In genomic region chr17:36747861-36748260, GRCh38 we compare ENCODE assay signal across 31 cellular contexts.
DNase-seq lines count a peak whose midpoint lies in the region; TF ChIP-seq lines count a peak whose summit lies in the region.
"Had no signal": no experiment of that assay in that cellular context is flagged by ENCODE, and none has a peak within 500 bp of the region (broad histone marks: within the 10 kb centered on the region; RNA-seq: fewer than 3 reads in every experiment).

No MANE protein-coding gene starts in this region.

- no peak overlapping the region for H3K4me3 Mint-ChIP-seq in chondrocyte (ENCODE audit: unreplicated experiment)
- H3K4me3 Mint-ChIP-seq: B cell; CD14-positive monocyte; CD4-positive, alpha-beta memory T cell; CD4-positive, alpha-beta T cell; CD4-positive, CD25-positive, alpha-beta regulatory T cell; CD8-positive, alpha-beta memory T cell; CD8-positive, alpha-beta T cell had no signal

- no peak overlapping the region for H2AFZ ChIP-seq in neuronal stem cell (ENCODE audit: low read length)

- TF ChIP-seq CTCF in spleen (IDR thresholded peaks at IDR 0.05 in 8 of 11, conservative IDR thresholded peaks at IDR 0.05 in 3 of 11) (no peak), chondrocyte (IDR thresholded peaks at IDR 0.05) (no peak)

- H3K36me3 ChIP-seq in neuronal stem cell (replicated peaks in 1 of 2; ENCODE audit: control insufficient read depth in 2 of 2, insufficient read depth in 2 of 2, low read length in 2 of 2) (peaks cover 0 to 3% of the 10 kb centered on the region in 2 donors), spleen (no peaks in the 10 kb centered on the region)
- H3K36me3 ChIP-seq: BE2C; BLaER1; BLaER1 treated with 17β-estradiol and CSF1 and Interleukin-3, amounts not matched to agents 10 nM and 100 nM had no signal

- H4K8ac ChIP-seq in neuronal stem cell (ENCODE audit: low read depth, low read length) = no peak overlapping the region

- peaks cover under 1 to 3% of the 10 kb centered on the region in 2 donors for H3K4me1 ChIP-seq in neuronal stem cell (ENCODE audit: control insufficient read depth in 2 of 2, insufficient read depth in 1 of 2, low read depth in 1 of 2, low read length in 2 of 2)
- no peaks in the 10 kb centered on the region for H3K4me1 ChIP-seq in spleen
- H3K4me1 ChIP-seq: A549; BLaER1; BLaER1 treated with 17β-estradiol and CSF1 and Interleukin-3, amounts not matched to agents 10 nM and 100 nM; Caco-2 had no signal

- H3K27ac Mint-ChIP-seq in chondrocyte (ENCODE audit: unreplicated experiment) = no peak overlapping the region
- H3K27ac Mint-ChIP-seq: B cell; CD14-positive monocyte; CD4-positive, alpha-beta memory T cell; CD4-positive, alpha-beta T cell; CD4-positive, CD25-positive, alpha-beta regulatory T cell; CD8-positive, alpha-beta T cell had no signal

- H3K9me3 ChIP-seq in neuronal stem cell (replicated peaks in 1 of 2; ENCODE audit: control insufficient read depth in 2 of 2, insufficient read depth in 1 of 2, low read depth in 1 of 2, low read length in 2 of 2) (peaks cover 1 to 5% of the 10 kb centered on the region in 2 donors), spleen (peaks cover 0 to 5% (median 0%) of the 10 kb centered on the region in 8 donors)
- H3K9me3 ChIP-seq: A549; BE2C; BLaER1; BLaER1 treated with 17β-estradiol and CSF1 and Interleukin-3, amounts not matched to agents 10 nM and 100 nM; Caco-2 had no signal

- H3K14ac ChIP-seq in neuronal stem cell (ENCODE audit: low read length) = no peak overlapping the region

- H3K79me1 ChIP-seq in neuronal stem cell (ENCODE audit: low read depth, low read length) = no peaks in the 10 kb centered on the region

- H3K4ac ChIP-seq in neuronal stem cell (ENCODE audit: low read length) = no peak overlapping the region

- peaks cover 63% of the 10 kb centered on the region for H3K27me3 Mint-ChIP-seq in chondrocyte (ENCODE audit: low read depth)
- H3K27me3 Mint-ChIP-seq: CD4-positive, alpha-beta memory T cell had no signal

- H3K9me3 Mint-ChIP-seq in chondrocyte (ENCODE audit: low read depth) = peaks cover 11% of the 10 kb centered on the region
- H3K9me3 Mint-ChIP-seq: CD4-positive, alpha-beta T cell had no signal

- H2AK5ac ChIP-seq in neuronal stem cell (ENCODE audit: low read depth, low read length) = peak overlapping the region; percentile 60

- no peak overlapping the region for H2BK12ac ChIP-seq in neuronal stem cell (ENCODE audit: low read length)

- H3K18ac ChIP-seq in neuronal stem cell (ENCODE audit: low read length) = peak overlapping the region; percentile 49

- H3K9ac ChIP-seq in neuronal stem cell (ENCODE audit: low read depth, low read length, poor library complexity) = no peak overlapping the region
- H3K9ac ChIP-seq: BLaER1; BLaER1 treated with 17β-estradiol and CSF1 and Interleukin-3, amounts not matched to agents 10 nM and 100 nM had no signal

- no peaks in the 10 kb centered on the region for H3K4me1 Mint-ChIP-seq in chondrocyte (ENCODE audit: low read depth)
- H3K4me1 Mint-ChIP-seq: B cell; CD14-positive monocyte; CD4-positive, CD25-positive, alpha-beta regulatory T cell; CD8-positive, alpha-beta memory T cell had no signal

- no peak overlapping the region for H3K27ac ChIP-seq in neuronal stem cell (replicated peaks; ENCODE audit: low read length)
- H3K27ac ChIP-seq in spleen = no peak overlapping the region
- H3K27ac ChIP-seq: 22Rv1; A549; BLaER1; BLaER1 treated with 17β-estradiol and CSF1 and Interleukin-3, amounts not matched to agents 10 nM and 100 nM; C4-2B had no signal

- no peak for TF ChIP-seq POLR2A in spleen (IDR thresholded peaks at IDR 0.05)

- no peak overlapping the region for H2BK120ac ChIP-seq in neuronal stem cell (ENCODE audit: low read depth, low read length)

- H3K4me3 ChIP-seq in neuronal stem cell (ENCODE audit: low read length in 2 of 2) = no peak overlapping the region
- no peak overlapping the region for H3K4me3 ChIP-seq in spleen
- H3K4me3 ChIP-seq: A549; BLaER1; BLaER1 treated with 17β-estradiol and CSF1 and Interleukin-3, amounts not matched to agents 10 nM and 100 nM had no signal

- H4K91ac ChIP-seq in neuronal stem cell (ENCODE audit: low read depth, low read length, poor library complexity) = no peak overlapping the region

- H3K23ac ChIP-seq in neuronal stem cell (ENCODE audit: low read depth, low read length, poor library complexity) = no peak overlapping the region

- H3K27me3 ChIP-seq in neuronal stem cell (ENCODE audit: control insufficient read depth in 3 of 3, insufficient read depth in 3 of 3, low read depth in 1 of 3, low read length in 3 of 3) = peaks cover 0 to 20% (median 2%) of the 10 kb centered on the region in 3 experiments
- peaks cover 0 to 24% (median 0%) of the 10 kb centered on the region in 7 donors for H3K27me3 ChIP-seq in spleen (replicated peaks in 1 of 7)
- H3K27me3 ChIP-seq: BE2C; BLaER1; BLaER1 treated with 17β-estradiol and CSF1 and Interleukin-3, amounts not matched to agents 10 nM and 100 nM had no signal

- H2BK5ac ChIP-seq in neuronal stem cell (ENCODE audit: low read length) = no peak overlapping the region

- intact Hi-C loops in spleen (cut with DNase I; ENCODE audit: low total_unique reads) = no loop called here

- no CpG with 5 or more reads among the region's 12 CpGs for WGBS in neuronal stem cell (ENCODE audit: extremely low coverage in 2 of 2, insufficient read length in 2 of 2, insufficient replicate concordance in 1 of 2), 2 donors
- WGBS in spleen, 5 donors = 88 to 95% (median 92%) methylated on average over 9 to 12 of the region's 12 CpGs

- DNase-seq in neuronal stem cell (ENCODE audit: low spot score) (no peak), spleen (peak; percentile 56), chondrocyte (ENCODE audit: low spot score) (no peak), NCI-H1417 treated with DMSO at 0.1 percent for 48 hours (lab: John Stamatoyannopoulos, UW) (no peak)
- DNase-seq: 8988T; ACHN; AML-193; BE2C; C1 segment of cervical spinal cord; Caco-2; Calu3; CD4-positive, alpha-beta memory T cell; CD4-positive, alpha-beta T cell; CD4-positive, CD25-positive, alpha-beta regulatory T cell; CD8-positive, alpha-beta memory T cell; CD8-positive, alpha-beta T cell; COR-L47; DMS 273 treated with DMSO at 0.1 percent for 48 hours; DMS153; DMS53; DMS79; DMS79 treated with DMSO at 0.1 percent for 48 hours; DND-41; EL had no signal

- peak overlapping the region; percentile 16 for H2BK15ac ChIP-seq in neuronal stem cell (ENCODE audit: low read length)

- no peak overlapping the region for H3K4me2 ChIP-seq in neuronal stem cell (ENCODE audit: insufficient read depth, low read length, poor library complexity, severe bottlenecking)
- H3K4me2 ChIP-seq: A549; BLaER1; BLaER1 treated with 17β-estradiol and CSF1 and Interleukin-3, amounts not matched to agents 10 nM and 100 nM had no signal

- peaks cover 5% of the 10 kb centered on the region for H3K36me3 Mint-ChIP-seq in chondrocyte (ENCODE audit: low read depth)
- H3K36me3 Mint-ChIP-seq: CD14-positive monocyte; CD4-positive, alpha-beta memory T cell; CD4-positive, CD25-positive, alpha-beta regulatory T cell; CD8-positive, alpha-beta T cell had no signal
